Comparison of ENCODE assay signal across 15 cellular contexts in the genomic region with DNA sequence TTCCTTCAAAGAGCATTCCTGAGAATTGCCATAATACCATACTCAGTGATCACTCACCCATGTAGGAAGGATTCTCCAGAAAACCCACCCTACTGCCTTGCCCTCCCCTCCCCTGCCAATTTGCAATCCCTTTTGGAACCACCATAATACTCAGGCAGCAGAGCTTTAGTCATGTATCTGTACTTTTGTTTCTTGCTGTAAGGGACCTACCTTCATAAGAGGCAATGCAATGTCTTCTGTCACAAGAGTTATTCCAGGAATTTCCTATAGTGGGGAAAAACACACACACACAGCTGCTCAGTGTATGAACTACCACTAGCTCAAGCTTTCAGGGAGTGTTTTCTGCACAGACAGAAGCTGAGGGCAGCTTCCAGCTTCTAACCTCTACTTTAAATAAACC.
DNase-seq lines count a peak whose midpoint lies in the region; ATAC-seq and TF ChIP-seq lines count a peak whose summit lies in the region.
"Had no signal": no experiment of that assay in that cellular context is flagged by ENCODE, and none has a peak within 500 bp of the region (broad histone marks: within the 10 kb centered on the region; RNA-seq: fewer than 3 reads in every experiment).

No MANE protein-coding gene starts in this region.

- ATAC-seq in WTC11 (peak; percentile 46), right cardiac atrium (peak in 1 of 2 donors; percentile 8), natural killer cell (no peak), HG02973 (IDR thresholded peaks at IDR 0.05; ENCODE audit: unreplicated experiment) (no peak)
- ATAC-seq: activated T-cell treated with anti-CD3 and anti-CD28 coated beads, Interleukin-2, amount 50 U/mL, for 4 hours; GM12878 had no signal

- no peak overlapping the region for H3K4me2 ChIP-seq in neural progenitor cell

- H3K27ac Mint-ChIP-seq in WTC11 (no peak overlapping the region), natural killer cell (peak overlapping the region; percentile 88 to 96), neural progenitor cell (no peak overlapping the region)

- CTCF ChIA-PET in WTC11 (lab: Charles Lee): interaction anchor here (1.8 kb wide), 1 partner anchor 17 kb away, joined by 9 read pairs; no protein-coding TSS in a partner anchor

- H3K4me3 Mint-ChIP-seq in WTC11 (no peak overlapping the region), natural killer cell (peak overlapping the region; percentile 35), neural progenitor cell (no peak overlapping the region)
- H3K4me3 Mint-ChIP-seq: activated naive CD8-positive, alpha-beta T cell treated with anti-CD3 and anti-CD28 coated beads, Interleukin-2, amount 10 ng/mL, durations not matched to agents 7 days and 5 days; activated T-cell treated with anti-CD3 and anti-CD28 coated beads, Interleukin-2, amount 50 U/mL, for 4 hours had no signal

- no peak overlapping the region for H3K4me3 ChIP-seq in right cardiac atrium (ENCODE audit: low read length)
- no peak overlapping the region for H3K4me3 ChIP-seq in neural progenitor cell
- H3K4me3 ChIP-seq: GM12878, lung had no signal

- intact Hi-C loops in right cardiac atrium (cut with DNase I): no loop called here
- intact Hi-C loops in natural killer cell (cut with micrococcal nuclease): no loop called here

- TF ChIP-seq CTCF in WTC11 (IDR thresholded peaks at IDR 0.05) (no peak), natural killer cell (IDR thresholded peaks at IDR 0.05) (no peak), neural progenitor cell (IDR thresholded peaks at IDR 0.05) (no peak)

- in situ Hi-C loops in ACHN (cut with HindIII; ENCODE audit: low pct_ligation_motif_present, low pct_unique_long_range_greater_than_20kb, low sequenced_read_pairs): no loop called here

- H3K4me1 ChIP-seq in right cardiac atrium (ENCODE audit: control insufficient read depth, insufficient read depth, low read length): peaks cover 6% of the 10 kb centered on the region
- peaks cover 12% of the 10 kb centered on the region for H3K4me1 ChIP-seq in neural progenitor cell

- H3K4me1 Mint-ChIP-seq in WTC11 (peaks cover 25% of the 10 kb centered on the region), natural killer cell (peaks cover 57 to 62% of the 10 kb centered on the region in 2 donors), neural progenitor cell (peaks cover 31% of the 10 kb centered on the region)

- H3K9me3 ChIP-seq in right cardiac atrium (ENCODE audit: control insufficient read depth, low read length): no peaks in the 10 kb centered on the region
- H3K9me3 ChIP-seq in neural progenitor cell (ENCODE audit: low read depth): no peaks in the 10 kb centered on the region

- POLR2A ChIA-PET in WTC11 (lab: Charles Lee): no interaction called here

- no peaks in the 10 kb centered on the region for H4K20me1 ChIP-seq in neural progenitor cell (ENCODE audit: low read depth)

- H3K36me3 ChIP-seq in neural progenitor cell: no peaks in the 10 kb centered on the region

- H3K36me3 Mint-ChIP-seq in WTC11: no peaks in the 10 kb centered on the region
- peaks cover 9% of the 10 kb centered on the region for H3K36me3 Mint-ChIP-seq in natural killer cell
- no peaks in the 10 kb centered on the region for H3K36me3 Mint-ChIP-seq in neural progenitor cell

- no peaks in the 10 kb centered on the region for H3K27me3 Mint-ChIP-seq in WTC11 (ENCODE audit: low read depth)
- H3K27me3 Mint-ChIP-seq in natural killer cell (ENCODE audit: low read depth in 2 of 2): no peaks in the 10 kb centered on the region
- H3K27me3 Mint-ChIP-seq in neural progenitor cell (ENCODE audit: insufficient read depth, low read depth): peaks cover 4% of the 10 kb centered on the region
- H3K27me3 Mint-ChIP-seq: activated naive CD8-positive, alpha-beta T cell treated with anti-CD3 and anti-CD28 coated beads, Interleukin-2, amount 10 ng/mL, durations not matched to agents 7 days and 5 days had no signal

- H3K9ac ChIP-seq in neural progenitor cell: no peak overlapping the region

- H3K9me3 Mint-ChIP-seq in WTC11: no peaks in the 10 kb centered on the region
- no peaks in the 10 kb centered on the region for H3K9me3 Mint-ChIP-seq in natural killer cell
- no peaks in the 10 kb centered on the region for H3K9me3 Mint-ChIP-seq in neural progenitor cell
- H3K9me3 Mint-ChIP-seq: activated naive CD8-positive, alpha-beta T cell treated with anti-CD3 and anti-CD28 coated beads, Interleukin-2, amount 10 ng/mL, durations not matched to agents 7 days and 5 days; activated T-cell treated with anti-CD3 and anti-CD28 coated beads, Interleukin-2, amount 50 U/mL, for 4 hours had no signal

- H2AFZ ChIP-seq in neural progenitor cell (replicated peaks): no peak overlapping the region

- H3K79me2 ChIP-seq in neural progenitor cell (ENCODE audit: low read depth): no peaks in the 10 kb centered on the region

- H3K27me3 ChIP-seq in right cardiac atrium (ENCODE audit: control insufficient read depth, insufficient read depth): no peaks in the 10 kb centered on the region
- H3K27me3 ChIP-seq in neural progenitor cell: no peaks in the 10 kb centered on the region

- H3K27ac ChIP-seq in right cardiac atrium (ENCODE audit: low read length) (peak overlapping the region; percentile 17), neural progenitor cell (no peak overlapping the region)
- H3K27ac ChIP-seq: epithelial cell of prostate had no signal

- no peaks in the 10 kb centered on the region for H3F3A ChIP-seq in neural progenitor cell (ENCODE audit: low read depth)

- peak; percentile 38 for DNase-seq in ACHN
- DNase-seq in WTC11 (ENCODE audit: low spot score): no peak
- DNase-seq in right cardiac atrium: no peak
- no peak for DNase-seq in natural killer cell
- no peak for DNase-seq in neural progenitor cell (ENCODE audit: low spot score)
- DNase-seq in cerebellum (ENCODE audit: low spot score): no peak
- no peak for DNase-seq in DMS153 treated with DMSO at 0.1 percent for 48 hours (lab: John Stamatoyannopoulos, UW; ENCODE audit: unreplicated experiment)
- DNase-seq: activated naive CD8-positive, alpha-beta T cell treated with anti-CD3 and anti-CD28 coated beads, Interleukin-2, amount 10 ng/mL, durations not matched to agents 7 days and 5 days; activated T-cell treated with anti-CD3 and anti-CD28 coated beads, Interleukin-2, amount 50 U/mL, for 4 hours; hypothalamus; NCI-H1417 had no signal

TF ChIP-seq in WTC11, 78 proteins besides CTCF, POLR2A, EP300 and RAD21 (continues in another document):
- TF ChIP-seq SMAD4 (CRISPR knock-in tag; IDR thresholded peaks at IDR 0.05) (no peak), JAZF1 (CRISPR knock-in tag; IDR thresholded peaks at IDR 0.05) (no peak), ELF4 (CRISPR knock-in tag; IDR thresholded peaks at IDR 0.05; ENCODE audit: low read depth) (no peak)
- TF ChIP-seq, protein P1, sequence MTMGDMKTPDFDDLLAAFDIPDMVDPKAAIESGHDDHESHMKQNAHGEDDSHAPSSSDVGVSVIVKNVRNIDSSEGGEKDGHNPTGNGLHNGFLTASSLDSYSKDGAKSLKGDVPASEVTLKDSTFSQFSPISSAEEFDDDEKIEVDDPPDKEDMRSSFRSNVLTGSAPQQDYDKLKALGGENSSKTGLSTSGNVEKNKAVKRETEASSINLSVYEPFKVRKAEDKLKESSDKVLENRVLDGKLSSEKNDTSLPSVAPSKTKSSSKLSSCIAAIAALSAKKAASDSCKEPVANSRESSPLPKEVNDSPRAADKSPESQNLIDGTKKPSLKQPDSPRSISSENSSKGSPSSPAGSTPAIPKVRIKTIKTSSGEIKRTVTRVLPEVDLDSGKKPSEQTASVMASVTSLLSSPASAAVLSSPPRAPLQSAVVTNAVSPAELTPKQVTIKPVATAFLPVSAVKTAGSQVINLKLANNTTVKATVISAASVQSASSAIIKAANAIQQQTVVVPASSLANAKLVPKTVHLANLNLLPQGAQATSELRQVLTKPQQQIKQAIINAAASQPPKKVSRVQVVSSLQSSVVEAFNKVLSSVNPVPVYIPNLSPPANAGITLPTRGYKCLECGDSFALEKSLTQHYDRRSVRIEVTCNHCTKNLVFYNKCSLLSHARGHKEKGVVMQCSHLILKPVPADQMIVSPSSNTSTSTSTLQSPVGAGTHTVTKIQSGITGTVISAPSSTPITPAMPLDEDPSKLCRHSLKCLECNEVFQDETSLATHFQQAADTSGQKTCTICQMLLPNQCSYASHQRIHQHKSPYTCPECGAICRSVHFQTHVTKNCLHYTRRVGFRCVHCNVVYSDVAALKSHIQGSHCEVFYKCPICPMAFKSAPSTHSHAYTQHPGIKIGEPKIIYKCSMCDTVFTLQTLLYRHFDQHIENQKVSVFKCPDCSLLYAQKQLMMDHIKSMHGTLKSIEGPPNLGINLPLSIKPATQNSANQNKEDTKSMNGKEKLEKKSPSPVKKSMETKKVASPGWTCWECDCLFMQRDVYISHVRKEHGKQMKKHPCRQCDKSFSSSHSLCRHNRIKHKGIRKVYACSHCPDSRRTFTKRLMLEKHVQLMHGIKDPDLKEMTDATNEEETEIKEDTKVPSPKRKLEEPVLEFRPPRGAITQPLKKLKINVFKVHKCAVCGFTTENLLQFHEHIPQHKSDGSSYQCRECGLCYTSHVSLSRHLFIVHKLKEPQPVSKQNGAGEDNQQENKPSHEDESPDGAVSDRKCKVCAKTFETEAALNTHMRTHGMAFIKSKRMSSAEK (CRISPR knock-in tag; IDR thresholded peaks at IDR 0.05; ENCODE audit: borderline replicate concordance): no peak
- TF ChIP-seq, protein P2, sequence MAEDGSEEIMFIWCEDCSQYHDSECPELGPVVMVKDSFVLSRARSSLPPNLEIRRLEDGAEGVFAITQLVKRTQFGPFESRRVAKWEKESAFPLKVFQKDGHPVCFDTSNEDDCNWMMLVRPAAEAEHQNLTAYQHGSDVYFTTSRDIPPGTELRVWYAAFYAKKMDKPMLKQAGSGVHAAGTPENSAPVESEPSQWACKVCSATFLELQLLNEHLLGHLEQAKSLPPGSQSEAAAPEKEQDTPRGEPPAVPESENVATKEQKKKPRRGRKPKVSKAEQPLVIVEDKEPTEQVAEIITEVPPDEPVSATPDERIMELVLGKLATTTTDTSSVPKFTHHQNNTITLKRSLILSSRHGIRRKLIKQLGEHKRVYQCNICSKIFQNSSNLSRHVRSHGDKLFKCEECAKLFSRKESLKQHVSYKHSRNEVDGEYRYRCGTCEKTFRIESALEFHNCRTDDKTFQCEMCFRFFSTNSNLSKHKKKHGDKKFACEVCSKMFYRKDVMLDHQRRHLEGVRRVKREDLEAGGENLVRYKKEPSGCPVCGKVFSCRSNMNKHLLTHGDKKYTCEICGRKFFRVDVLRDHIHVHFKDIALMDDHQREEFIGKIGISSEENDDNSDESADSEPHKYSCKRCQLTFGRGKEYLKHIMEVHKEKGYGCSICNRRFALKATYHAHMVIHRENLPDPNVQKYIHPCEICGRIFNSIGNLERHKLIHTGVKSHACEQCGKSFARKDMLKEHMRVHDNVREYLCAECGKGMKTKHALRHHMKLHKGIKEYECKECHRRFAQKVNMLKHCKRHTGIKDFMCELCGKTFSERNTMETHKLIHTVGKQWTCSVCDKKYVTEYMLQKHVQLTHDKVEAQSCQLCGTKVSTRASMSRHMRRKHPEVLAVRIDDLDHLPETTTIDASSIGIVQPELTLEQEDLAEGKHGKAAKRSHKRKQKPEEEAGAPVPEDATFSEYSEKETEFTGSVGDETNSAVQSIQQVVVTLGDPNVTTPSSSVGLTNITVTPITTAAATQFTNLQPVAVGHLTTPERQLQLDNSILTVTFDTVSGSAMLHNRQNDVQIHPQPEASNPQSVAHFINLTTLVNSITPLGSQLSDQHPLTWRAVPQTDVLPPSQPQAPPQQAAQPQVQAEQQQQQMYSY (CRISPR knock-in tag; IDR thresholded peaks at IDR 0.05): no peak

Comparison
In these comparisons a context has a peak if more than half of its experiments do, and no peak if none do; other contexts are left out.
1. H3K27ac Mint-ChIP-seq: peak in natural killer cell (2 of 2); none in WTC11 (single experiment) and neural progenitor cell (single experiment).